ENCODE assay signal across 1 cellular context in the genomic region with DNA sequence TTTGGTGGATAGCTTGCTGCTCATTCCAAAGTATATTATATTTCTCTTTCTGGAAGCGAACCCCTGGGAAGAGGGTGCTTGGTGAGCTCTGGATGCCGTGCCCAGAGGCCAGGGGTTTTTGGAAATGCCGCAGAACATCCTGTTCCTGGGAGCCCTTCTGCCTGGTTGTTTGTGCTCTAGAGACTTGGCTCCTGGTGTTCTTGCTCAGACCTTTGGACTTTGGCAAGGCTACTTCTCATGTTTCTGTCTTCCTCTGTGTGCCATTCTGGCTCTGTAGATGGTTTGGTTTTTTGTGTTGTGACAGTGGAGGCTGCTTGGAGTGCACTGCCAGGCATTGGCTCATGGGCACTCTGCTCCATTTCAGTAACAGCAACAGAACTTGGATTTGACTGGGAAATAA.
TF ChIP-seq lines count a peak whose summit lies in the region.

No MANE protein-coding gene starts in this region.

TF ChIP-seq in HepG2, 621 proteins besides CTCF, POLR2A, EP300 and RAD21 (continued from another document):
- TF ChIP-seq, protein P1, sequence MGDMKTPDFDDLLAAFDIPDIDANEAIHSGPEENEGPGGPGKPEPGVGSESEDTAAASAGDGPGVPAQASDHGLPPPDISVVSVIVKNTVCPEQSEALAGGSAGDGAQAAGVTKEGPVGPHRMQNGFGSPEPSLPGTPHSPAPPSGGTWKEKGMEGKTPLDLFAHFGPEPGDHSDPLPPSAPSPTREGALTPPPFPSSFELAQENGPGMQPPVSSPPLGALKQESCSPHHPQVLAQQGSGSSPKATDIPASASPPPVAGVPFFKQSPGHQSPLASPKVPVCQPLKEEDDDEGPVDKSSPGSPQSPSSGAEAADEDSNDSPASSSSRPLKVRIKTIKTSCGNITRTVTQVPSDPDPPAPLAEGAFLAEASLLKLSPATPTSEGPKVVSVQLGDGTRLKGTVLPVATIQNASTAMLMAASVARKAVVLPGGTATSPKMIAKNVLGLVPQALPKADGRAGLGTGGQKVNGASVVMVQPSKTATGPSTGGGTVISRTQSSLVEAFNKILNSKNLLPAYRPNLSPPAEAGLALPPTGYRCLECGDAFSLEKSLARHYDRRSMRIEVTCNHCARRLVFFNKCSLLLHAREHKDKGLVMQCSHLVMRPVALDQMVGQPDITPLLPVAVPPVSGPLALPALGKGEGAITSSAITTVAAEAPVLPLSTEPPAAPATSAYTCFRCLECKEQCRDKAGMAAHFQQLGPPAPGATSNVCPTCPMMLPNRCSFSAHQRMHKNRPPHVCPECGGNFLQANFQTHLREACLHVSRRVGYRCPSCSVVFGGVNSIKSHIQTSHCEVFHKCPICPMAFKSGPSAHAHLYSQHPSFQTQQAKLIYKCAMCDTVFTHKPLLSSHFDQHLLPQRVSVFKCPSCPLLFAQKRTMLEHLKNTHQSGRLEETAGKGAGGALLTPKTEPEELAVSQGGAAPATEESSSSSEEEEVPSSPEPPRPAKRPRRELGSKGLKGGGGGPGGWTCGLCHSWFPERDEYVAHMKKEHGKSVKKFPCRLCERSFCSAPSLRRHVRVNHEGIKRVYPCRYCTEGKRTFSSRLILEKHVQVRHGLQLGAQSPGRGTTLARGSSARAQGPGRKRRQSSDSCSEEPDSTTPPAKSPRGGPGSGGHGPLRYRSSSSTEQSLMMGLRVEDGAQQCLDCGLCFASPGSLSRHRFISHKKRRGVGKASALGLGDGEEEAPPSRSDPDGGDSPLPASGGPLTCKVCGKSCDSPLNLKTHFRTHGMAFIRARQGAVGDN (CRISPR knock-in tag; IDR thresholded peaks at IDR 0.05) = no peak
- TF ChIP-seq SMYD3 (CRISPR knock-in tag; IDR thresholded peaks at IDR 0.05) (no peak), GZF1 (CRISPR knock-in tag; IDR thresholded peaks at IDR 0.05) (no peak), ZSCAN21 (CRISPR knock-in tag; IDR thresholded peaks at IDR 0.05; ENCODE audit: borderline replicate concordance) (no peak), SKI (IDR thresholded peaks at IDR 0.05; ENCODE audit: partially characterized antibody) (no peak), SALL1 (CRISPR knock-in tag; IDR thresholded peaks at IDR 0.05) (peak; percentile 55), ZNF33B (CRISPR knock-in tag; IDR thresholded peaks at IDR 0.05) (no peak)
- TF ChIP-seq, protein P2, sequence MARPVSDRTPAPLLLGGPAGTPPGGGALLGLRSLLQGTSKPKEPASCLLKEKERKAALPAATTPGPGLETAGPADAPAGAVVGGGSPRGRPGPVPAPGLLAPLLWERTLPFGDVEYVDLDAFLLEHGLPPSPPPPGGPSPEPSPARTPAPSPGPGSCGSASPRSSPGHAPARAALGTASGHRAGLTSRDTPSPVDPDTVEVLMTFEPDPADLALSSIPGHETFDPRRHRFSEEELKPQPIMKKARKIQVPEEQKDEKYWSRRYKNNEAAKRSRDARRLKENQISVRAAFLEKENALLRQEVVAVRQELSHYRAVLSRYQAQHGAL (CRISPR knock-in tag; IDR thresholded peaks at IDR 0.05; ENCODE audit: not compliant biosample characterization) = no peak
